ENCODE assay signal across 17 cellular contexts in the genomic region with DNA sequence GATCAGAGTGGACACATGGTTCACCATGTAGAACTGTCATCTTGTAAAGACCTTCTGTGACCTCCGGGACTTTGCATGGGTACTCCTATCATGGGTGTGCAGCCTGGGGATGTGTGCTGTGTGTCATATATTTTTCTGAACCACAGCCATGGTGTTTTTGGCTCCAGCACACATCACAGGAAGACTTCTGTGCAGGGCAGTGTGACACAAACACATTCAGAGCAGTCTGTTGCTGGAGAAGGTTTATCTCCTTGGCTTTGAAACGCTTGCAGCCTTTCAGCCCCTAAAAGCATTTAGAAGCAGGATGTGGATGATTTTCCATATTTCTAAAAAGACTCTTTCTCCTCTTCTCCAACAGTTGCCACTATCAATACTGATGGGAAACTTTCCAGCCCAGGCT.
DNase-seq lines count a peak whose midpoint lies in the region; ATAC-seq lines count a peak whose summit lies in the region.
"Had no signal": no experiment of that assay in that cellular context is flagged by ENCODE, and none has a peak within 500 bp of the region (broad histone marks: within the 10 kb centered on the region; RNA-seq: fewer than 3 reads in every experiment).

No MANE protein-coding gene starts in this region.

- no peak overlapping the region for H3K27ac ChIP-seq in substantia nigra (ENCODE audit: low read depth, low read length, poor library complexity, severe bottlenecking)
- H3K27ac ChIP-seq: BLaER1 treated with 17β-estradiol and CSF1 and Interleukin-3, amounts not matched to agents 10 nM and 100 nM; C4-2B had no signal

- ATAC-seq in Right ventricle myocardium superior (ENCODE audit: poor library complexity): peak; percentile 58
- ATAC-seq in left cardiac atrium: peak; percentile 21
- ATAC-seq in left ventricle myocardium superior: peak; percentile 60
- ATAC-seq: CD8-positive, alpha-beta T cell had no signal

- DNase-seq in Right ventricle myocardium superior (no peak), cardiac septum (ENCODE audit: low spot score) (no peak), left cardiac atrium (no peak), left ventricle myocardium superior (no peak), ureter (ENCODE audit: low spot score) (peak; percentile 32), NCI-H1105 treated with DMSO at 0.1 percent for 48 hours (lab: John Stamatoyannopoulos, UW) (no peak), substantia nigra (lab: John Stamatoyannopoulos, UW) (no peak), NCI-H748 treated with DMSO at 0.1 percent for 48 hours (lab: John Stamatoyannopoulos, UW) (no peak)
- DNase-seq: 8988T; AML-193; Calu3; CD4-positive, alpha-beta T cell; CD8-positive, alpha-beta T cell; DMS79 treated with DMSO at 0.1 percent for 48 hours; GF-D8 had no signal

- intact Hi-C loops in Right ventricle myocardium superior (cut with DNase I): no loop called here
- intact Hi-C loops in cardiac septum (cut with DNase I): no loop called here
- intact Hi-C loops in left cardiac atrium (cut with DNase I): no loop called here
- intact Hi-C loops in left ventricle myocardium superior (cut with micrococcal nuclease): no loop called here
